ENCODE assay signal across 8 cellular contexts in the genomic region with DNA sequence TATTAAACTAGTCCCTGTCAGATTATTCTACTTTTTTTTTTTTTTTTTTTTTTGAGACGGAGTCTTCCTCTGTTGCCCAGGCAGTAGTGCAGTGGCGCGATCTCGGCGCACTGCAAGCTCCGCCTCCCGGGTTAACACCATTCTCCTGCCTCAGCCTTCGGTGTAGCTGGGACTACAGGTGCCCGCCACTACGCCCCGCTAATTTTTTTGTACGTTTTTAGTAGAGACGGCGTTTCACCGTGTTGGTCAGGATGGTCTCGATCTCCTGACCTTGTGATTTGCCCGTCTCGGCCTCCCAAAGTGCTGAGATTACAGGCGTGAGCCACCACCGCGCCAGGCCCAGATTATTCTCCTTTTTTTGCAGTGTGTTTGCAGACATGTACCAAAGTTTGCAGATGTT. TPM values are rescaled to one million over a fixed set of nuclear protein-coding genes. Genes with fewer than 3 reads are reported as not detected.
DNase-seq lines count a peak whose midpoint lies in the region; ATAC-seq, FAIRE-seq and TF ChIP-seq lines count a peak whose summit lies in the region.
"Not testable (repeated sequence)": the region's sequence is repeated elsewhere in the genome, so short reads cannot be mapped to it uniquely, and the experiment has no call there.

No MANE protein-coding gene starts in this region.

- FAIRE-seq in GM12878 (lab: Jason Lieb, UNC); K562 (lab: Jason Lieb, UNC): not testable (repeated sequence)

- peaks cover 91% of the 10 kb centered on the region for H4K20me1 ChIP-seq in Loucy (ENCODE audit: insufficient read depth, low read length, poor library complexity, severe bottlenecking)
- H4K20me1 ChIP-seq in GM12878 (ENCODE audit: control insufficient read depth, insufficient read depth): not testable (repeated sequence)
- peaks cover 10% of the 10 kb centered on the region; the same call in 1 of the 2 replicates for H4K20me1 ChIP-seq in K562 (replicated peaks; ENCODE audit: control insufficient read depth, insufficient read depth, low read length)
- H4K20me1 ChIP-seq in neural progenitor cell (ENCODE audit: low read depth): peaks cover 88% of the 10 kb centered on the region

- SMC1A ChIA-PET in GM12878 (lab: Charles Lee; ENCODE audit: uncharacterized antibody, unreplicated experiment): interaction anchor here (0.9 kb wide), 1 partner anchor 88 kb away, joined by 4 read pairs; no protein-coding TSS in a partner anchor

- not testable (repeated sequence) for H3K9me3 ChIP-seq in Loucy (ENCODE audit: insufficient read depth, low read depth, low read length); GM12878 (replicated peaks; ENCODE audit: control insufficient read depth, insufficient read depth, low read length); K562 (replicated peaks; ENCODE audit: control insufficient read depth, insufficient read depth, low read depth, low read length); naive thymus-derived CD4-positive, alpha-beta T cell (ENCODE audit: control insufficient read depth in 2 of 3, low read length in 3 of 3); neural progenitor cell (ENCODE audit: low read depth); trophoblast cell (ENCODE audit: insufficient read depth, low read depth, low read length)

- not testable (repeated sequence) for TF ChIP-seq POLR2A in GM12878 (IDR thresholded peaks at IDR 0.05; ENCODE audit: low read depth, low read length); K562 (conservative IDR thresholded peaks at IDR 0.05)

- H3K79me1 ChIP-seq in trophoblast cell (ENCODE audit: low read length): not testable (repeated sequence)

- POLR2A ChIA-PET in GM12878 (lab: Charles Lee): interaction anchor here (0.6 kb wide), 1 partner anchor 165 kb away, joined by 5 read pairs; no protein-coding TSS in a partner anchor
- POLR2A ChIA-PET in K562 (lab: Yijun Ruan, JAX); naive thymus-derived CD4-positive, alpha-beta T cell (lab: Charles Lee): not testable (repeated sequence)

- 97% methylated on average over 18 of the region's 21 CpGs for WGBS in GM12878 (ENCODE audit: insufficient coverage, insufficient replicate concordance, low lambda C conversion rate, missing lambda C conversion rate)
- WGBS in K562 (ENCODE audit: insufficient coverage, low coverage, missing lambda C conversion rate): 96% methylated on average over 20 of the region's 21 CpGs
- no CpG with 5 or more reads among the region's 21 CpGs for WGBS in trophoblast cell (ENCODE audit: extremely low coverage, insufficient coverage, insufficient read length)

- H3K4me1 Mint-ChIP-seq in activated naive CD8-positive, alpha-beta T cell (ENCODE audit: low read depth): peaks cover 66% of the 10 kb centered on the region
- H3K4me1 Mint-ChIP-seq in naive thymus-derived CD4-positive, alpha-beta T cell: peaks cover 52 to 80% (median 73%) of the 10 kb centered on the region in 7 donors
- peaks cover 56% of the 10 kb centered on the region for H3K4me1 Mint-ChIP-seq in neural progenitor cell
- peaks cover 53% of the 10 kb centered on the region for H3K4me1 Mint-ChIP-seq in type B pancreatic cell (ENCODE audit: unreplicated experiment)

- H3K4me3 ChIP-seq in Loucy (ENCODE audit: low read length, poor library complexity, severe bottlenecking); GM12878; K562; naive thymus-derived CD4-positive, alpha-beta T cell (ENCODE audit: low read length); neural progenitor cell; trophoblast cell (ENCODE audit: low read depth, low read length): not testable (repeated sequence)

- intact Hi-C loops in GM12878 (cut with micrococcal nuclease; ENCODE audit: unreplicated experiment) (loop anchor here (5.0 kb wide), 1 partner anchor 93 kb away; no protein-coding TSS in a partner anchor), K562 (cut with micrococcal nuclease) (loop anchor here (10.0 kb wide), 1 partner anchor 96 kb away; no protein-coding TSS in a partner anchor)
- intact Hi-C loops in naive thymus-derived CD4-positive, alpha-beta T cell (cut with micrococcal nuclease): loop anchor here (5.0 to 10.0 kb wide), 4 partner anchors 38 to 1554 kb away; a partner anchor contains a TSS

- H3K27ac Mint-ChIP-seq in activated naive CD8-positive, alpha-beta T cell; neural progenitor cell; type B pancreatic cell: not testable (repeated sequence)
- peak overlapping the region in 1 of 9 donors; percentile 74 for H3K27ac Mint-ChIP-seq in naive thymus-derived CD4-positive, alpha-beta T cell

- not testable (repeated sequence) for H2AFZ ChIP-seq in Loucy (ENCODE audit: low read length); GM12878 (ENCODE audit: control insufficient read depth, low read depth, low read length); K562 (ENCODE audit: low read depth, low read length); neural progenitor cell (replicated peaks); trophoblast cell (ENCODE audit: insufficient read depth, low read length, poor library complexity)

- not testable (repeated sequence) for H3K27me3 ChIP-seq in Loucy (ENCODE audit: insufficient read depth, low read length, poor library complexity, severe bottlenecking); GM12878 (replicated peaks in 1 of 2; ENCODE audit: control insufficient read depth in 2 of 2, insufficient read depth in 2 of 2, low read length in 1 of 2); K562 (ENCODE audit: control insufficient read depth in 2 of 2, insufficient read depth in 2 of 2, low read length in 2 of 2); naive thymus-derived CD4-positive, alpha-beta T cell (ENCODE audit: control insufficient read depth in 2 of 2, insufficient read depth in 2 of 2, low read length in 2 of 2); neural progenitor cell; trophoblast cell (ENCODE audit: insufficient read depth, low read length)

- H4K8ac ChIP-seq in trophoblast cell (ENCODE audit: low read depth, low read length): not testable (repeated sequence)

- H3K9me3 Mint-ChIP-seq in activated naive CD8-positive, alpha-beta T cell (ENCODE audit: low read depth); naive thymus-derived CD4-positive, alpha-beta T cell; neural progenitor cell; type B pancreatic cell: not testable (repeated sequence)

- CTCF ChIA-PET in GM12878 (lab: Yijun Ruan, JAX): interaction anchor here (0.6 kb wide), 1 partner anchor 97 kb away, joined by 3 read pairs; no protein-coding TSS in a partner anchor
- CTCF ChIA-PET in K562 (lab: Yijun Ruan, JAX; ENCODE audit: low intra/inter-chr PET ratio); naive thymus-derived CD4-positive, alpha-beta T cell (lab: Charles Lee): not testable (repeated sequence)

- H3K4me2 ChIP-seq in Loucy (ENCODE audit: low read depth, low read length, poor library complexity, severe bottlenecking): peak overlapping the region; percentile 84
- not testable (repeated sequence) for H3K4me2 ChIP-seq in GM12878 (ENCODE audit: control insufficient read depth, insufficient read depth); K562 (ENCODE audit: insufficient read depth, low read length); neural progenitor cell; trophoblast cell (ENCODE audit: low read length)

- not testable (repeated sequence) for H3K36me3 ChIP-seq in Loucy (ENCODE audit: insufficient read depth, low read length); K562 (ENCODE audit: control insufficient read depth, insufficient read depth, low read length); neural progenitor cell; trophoblast cell (ENCODE audit: control insufficient read depth in 1 of 2, insufficient read depth in 2 of 2, low read length in 2 of 2)
- peaks cover 0 to 12% of the 10 kb centered on the region in 2 experiments; a peak in 1 of 4 replicates for H3K36me3 ChIP-seq in GM12878 (ENCODE audit: control insufficient read depth in 2 of 2, insufficient read depth in 2 of 2, low read length in 1 of 2)
- H3K36me3 ChIP-seq in naive thymus-derived CD4-positive, alpha-beta T cell (ENCODE audit: control insufficient read depth in 2 of 3, insufficient read depth in 3 of 3, low read length in 3 of 3): peaks cover 0 to 11% (median 0%) of the 10 kb centered on the region in 3 experiments

- H4K12ac ChIP-seq in trophoblast cell (ENCODE audit: low read depth, low read length): not testable (repeated sequence)

- not testable (repeated sequence) for H3K36me3 Mint-ChIP-seq in activated naive CD8-positive, alpha-beta T cell
- peaks cover 0 to 14% (median 9%) of the 10 kb centered on the region in 5 donors for H3K36me3 Mint-ChIP-seq in naive thymus-derived CD4-positive, alpha-beta T cell
- H3K36me3 Mint-ChIP-seq in neural progenitor cell: peaks cover 13% of the 10 kb centered on the region
- peaks cover 11% of the 10 kb centered on the region for H3K36me3 Mint-ChIP-seq in type B pancreatic cell

- not testable (repeated sequence) for H3K9me1 ChIP-seq in K562 (ENCODE audit: control insufficient read depth, insufficient read depth, low read length)

- not testable (repeated sequence) for TF ChIP-seq CTCF in Loucy (conservative IDR thresholded peaks at IDR 0.05; ENCODE audit: low read length); GM12878 (IDR thresholded peaks at IDR 0.05 in 2 of 3, conservative IDR thresholded peaks at IDR 0.05 in 1 of 3; ENCODE audit: control insufficient read depth in 2 of 3, extremely low read depth in 1 of 3, insufficient read depth in 1 of 3, low read depth in 3 of 3, low read length in 3 of 3); K562 (IDR thresholded peaks at IDR 0.05 in 2 of 3, conservative IDR thresholded peaks at IDR 0.05 in 1 of 3; ENCODE audit: insufficient read depth in 2 of 3, low read depth in 1 of 3, low read length in 3 of 3); neural progenitor cell (IDR thresholded peaks at IDR 0.05); type B pancreatic cell (conservative IDR thresholded peaks at IDR 0.05)

- H2BK12ac ChIP-seq in trophoblast cell (ENCODE audit: low read length): not testable (repeated sequence)

- not testable (repeated sequence) for TF ChIP-seq RAD21 in GM12878 (IDR thresholded peaks at IDR 0.05; ENCODE audit: insufficient read depth, low read depth, low read length); K562 (CRISPR knock-in tag; conservative IDR thresholded peaks at IDR 0.05 in 1 of 2, IDR thresholded peaks at IDR 0.05 in 1 of 2)

- not testable (repeated sequence) for H3K18ac ChIP-seq in trophoblast cell (ENCODE audit: low read length)

- H2BK120ac ChIP-seq in trophoblast cell (ENCODE audit: insufficient read depth, low read length, poor library complexity): not testable (repeated sequence)

- not testable (repeated sequence) for TF ChIP-seq EP300 in GM12878 (IDR thresholded peaks at IDR 0.05; ENCODE audit: borderline replicate concordance in 1 of 2, control insufficient read depth in 1 of 2, low read depth in 2 of 2, low read length in 2 of 2); K562 (IDR thresholded peaks at IDR 0.05; ENCODE audit: low read length)

- not testable (repeated sequence) for BruUV-seq in GM12878 (replicated peaks; lab: Mats Ljungman, UMichigan); K562 (replicated peaks; lab: Mats Ljungman, UMichigan)

- not testable (repeated sequence) for H3K27me3 Mint-ChIP-seq in activated naive CD8-positive, alpha-beta T cell; naive thymus-derived CD4-positive, alpha-beta T cell; neural progenitor cell (ENCODE audit: insufficient read depth, low read depth); type B pancreatic cell

- not testable (repeated sequence) for H3K14ac ChIP-seq in trophoblast cell (ENCODE audit: low read length)

- RAD21 ChIA-PET in GM12878 (lab: Charles Lee; ENCODE audit: unreplicated experiment): interaction anchor here (0.6 kb wide), 1 partner anchor 97 kb away, joined by 3 read pairs; no protein-coding TSS in a partner anchor

- not testable (repeated sequence) for H3K9ac ChIP-seq in Loucy (ENCODE audit: low read depth, low read length, poor library complexity, severe bottlenecking); GM12878 (ENCODE audit: control insufficient read depth, insufficient read depth, low read length); K562 (ENCODE audit: insufficient read depth in 1 of 2, low read depth in 2 of 2, low read length in 2 of 2); neural progenitor cell; trophoblast cell (ENCODE audit: low read length)

- peak overlapping the region; percentile 15 for H3K4me3 Mint-ChIP-seq in activated naive CD8-positive, alpha-beta T cell
- peak overlapping the region in 6 of 10 donors; percentile 13 to 97 (median 30) for H3K4me3 Mint-ChIP-seq in naive thymus-derived CD4-positive, alpha-beta T cell
- peak overlapping the region; percentile 52 for H3K4me3 Mint-ChIP-seq in neural progenitor cell
- peak overlapping the region; percentile 100 for H3K4me3 Mint-ChIP-seq in type B pancreatic cell

- not testable (repeated sequence) for ATAC-seq in GM12878; K562; naive thymus-derived CD4-positive, alpha-beta T cell

- in situ Hi-C loops in GM12878 (cut with MboI): loop anchor here (5.0 kb wide), 1 partner anchor 197 kb away; no protein-coding TSS in a partner anchor
- in situ Hi-C loops in K562 (cut with MboI): not testable (repeated sequence)

- not testable (repeated sequence) for H2AK5ac ChIP-seq in trophoblast cell (ENCODE audit: low read length)

- not testable (repeated sequence) for H3K27ac ChIP-seq in GM12878 (ENCODE audit: control insufficient read depth, insufficient read depth); K562 (ENCODE audit: extremely low read depth, low read depth, low read length); naive thymus-derived CD4-positive, alpha-beta T cell (ENCODE audit: low read depth, low read length); neural progenitor cell; trophoblast cell (ENCODE audit: low read depth, low read length)

- H3K23ac ChIP-seq in trophoblast cell (ENCODE audit: low read length): not testable (repeated sequence)

- not testable (repeated sequence) for H4K91ac ChIP-seq in trophoblast cell (ENCODE audit: low read depth, low read length)

- H3K79me2 ChIP-seq in Loucy (ENCODE audit: insufficient read depth, low read length) (peaks cover 96% of the 10 kb centered on the region), GM12878 (ENCODE audit: control insufficient read depth, insufficient read depth, low read length) (peaks cover 98% of the 10 kb centered on the region), K562 (ENCODE audit: control insufficient read depth, insufficient read depth, low read length) (peaks cover 98% of the 10 kb centered on the region), neural progenitor cell (ENCODE audit: low read depth) (peaks cover 97% of the 10 kb centered on the region), trophoblast cell (ENCODE audit: control insufficient read depth, insufficient read depth, low read length, poor library complexity) (peaks cover 19% of the 10 kb centered on the region)

- peaks cover 55% of the 10 kb centered on the region for H3K4me1 ChIP-seq in Loucy (ENCODE audit: insufficient read depth, low read length, poor library complexity, severe bottlenecking)
- H3K4me1 ChIP-seq in GM12878 (ENCODE audit: control insufficient read depth, insufficient read depth, low read length); trophoblast cell (ENCODE audit: control insufficient read depth in 1 of 2, insufficient read depth in 2 of 2, low read length in 2 of 2): not testable (repeated sequence)
- peaks cover 3 to 10% of the 10 kb centered on the region in 2 experiments; a peak in 2 of 5 replicates for H3K4me1 ChIP-seq in K562 (replicated peaks in 1 of 2; ENCODE audit: control insufficient read depth in 2 of 2, insufficient read depth in 2 of 2, low read length in 2 of 2)
- peaks cover 32 to 50% of the 10 kb centered on the region in 2 donors for H3K4me1 ChIP-seq in naive thymus-derived CD4-positive, alpha-beta T cell (ENCODE audit: control insufficient read depth in 2 of 2, insufficient read depth in 2 of 2, low read length in 2 of 2)
- peaks cover 56% of the 10 kb centered on the region for H3K4me1 ChIP-seq in neural progenitor cell

- DNase-seq in GM12878 (ENCODE audit: low read depth, low spot score); K562 (ENCODE audit: extremely low read depth in 1 of 4, low spot score in 3 of 4); naive thymus-derived CD4-positive, alpha-beta T cell; neural progenitor cell (ENCODE audit: low spot score); trophoblast cell; type B pancreatic cell (ENCODE audit: extremely low spot score, unreplicated experiment): not testable (repeated sequence)

- H3F3A ChIP-seq in Loucy (ENCODE audit: low read depth): not testable (repeated sequence)
- peaks cover 16% of the 10 kb centered on the region for H3F3A ChIP-seq in neural progenitor cell (ENCODE audit: low read depth)

- H3K4ac ChIP-seq in trophoblast cell (ENCODE audit: low read depth, low read length): peak overlapping the region; percentile 94

- H3K9me2 ChIP-seq in Loucy (replicated peaks; ENCODE audit: low read depth, low read length): not testable (repeated sequence)

- not testable (repeated sequence) for H2BK5ac ChIP-seq in trophoblast cell (ENCODE audit: low read depth, low read length, poor library complexity)

RNA-seq across cellular contexts. Expression of a gene that starts 4.9 kb away (rescaled TPM):
- total RNA-seq in GM12878 (2013; cell fraction: nucleolus; rRNA removed): 530 and 583 TPM in 2 replicates
- total RNA-seq in GM12878 (2014; rRNA removed): 39.0 and 39.1 TPM in 2 replicates
- 32.3 and 37.9 TPM in 2 replicates for total RNA-seq in GM12878 (2014; rRNA removed; fragmentation: Illumina TruSeq; extraction: Trizol)
- 34.8 and 35.0 TPM in 2 replicates for total RNA-seq in GM12878 (2021)
- 50.6 TPM for polyA plus RNA-seq in GM12878 (2011; ENCODE audit: low read depth)
- polyA plus RNA-seq in GM12878 (2011; rRNA removed): 94.6 and 96.3 TPM in 2 replicates
- polyA plus RNA-seq in GM12878 (2011; cell fraction: cytosol; rRNA removed): 76.3 and 82.8 TPM in 2 replicates
- 118 and 121 TPM in 2 replicates for polyA plus RNA-seq in GM12878 (2011; cell fraction: nucleus; rRNA removed)
- 29.4 and 31.0 TPM in 2 replicates for polyA plus RNA-seq in GM12878 (2012)
- polyA plus RNA-seq in GM12878 (2014; fragmentation: Illumina TruSeq; extraction: Trizol): 62.4 and 74.5 TPM in 2 replicates
- polyA plus RNA-seq in GM12878 (2014; fragmentation: Nextera tagmentation; extraction: Ambion mirVana): 10 to 100 TPM; 20.2 to 22.2 TPM
- 24.8 and 27.1 TPM in 2 replicates for polyA plus RNA-seq in GM12878 (2014; rRNA removed)
- 10 to 100 TPM; 60.6 to 61.4 TPM for polyA plus RNA-seq in GM12878 (2016; fragmentation: Nextera tagmentation; extraction: Ambion mirVana)
- polyA minus RNA-seq in GM12878 (2011; rRNA and poly(A)+ RNA removed): 141 and 178 TPM in 2 replicates
- 34.2 and 39.8 TPM in 2 replicates for polyA minus RNA-seq in GM12878 (2011; cell fraction: cytosol; rRNA and poly(A)+ RNA removed)
- polyA minus RNA-seq in GM12878 (2011; cell fraction: nucleus; rRNA and poly(A)+ RNA removed): 146 and 188 TPM in 2 replicates
- total RNA-seq in K562 (2011; cell fraction: chromatin; rRNA removed; ENCODE audit: low replicate concordance): 87.2 and 162 TPM in 2 replicates
- 37.2 and 53.8 TPM in 2 replicates for total RNA-seq in K562 (2011; cell fraction: nucleolus; rRNA removed)
- 68.6 and 73.0 TPM in 2 replicates for total RNA-seq in K562 (2011; cell fraction: nucleoplasm; rRNA removed)
- 19.6 and 25.4 TPM in 2 replicates for total RNA-seq in K562 (2014; rRNA removed)
- total RNA-seq in K562 (2014; rRNA removed; fragmentation: Illumina TruSeq; extraction: Trizol): 28.5 and 37.5 TPM in 2 replicates
- total RNA-seq in K562 (2015; rRNA removed; fragmentation: Illumina TruSeq; extraction: Trizol): 30.4 and 31.0 TPM in 2 replicates
- 25.4 and 25.7 TPM in 2 replicates for total RNA-seq in K562 (2021)
- polyA plus RNA-seq in K562 (2011; rRNA removed): 47.6 and 54.0 TPM in 2 replicates
- polyA plus RNA-seq in K562 (2011; cell fraction: cytosol; rRNA removed): 49.6 and 51.8 TPM in 2 replicates
- polyA plus RNA-seq in K562 (2011; cell fraction: nucleus; rRNA removed): 46.2 and 52.5 TPM in 2 replicates
- polyA plus RNA-seq in K562 (2012): 28.4 and 34.6 TPM in 2 replicates
- 49.3 and 59.1 TPM in 2 replicates for polyA plus RNA-seq in K562 (2014; fragmentation: Illumina TruSeq; extraction: Trizol)
- 10 to 100 TPM; 19.4 to 41.4 TPM for polyA plus RNA-seq in K562 (2014; fragmentation: Nextera tagmentation; extraction: Ambion mirVana)
- 18.0 and 22.9 TPM in 2 replicates for polyA plus RNA-seq in K562 (2014; rRNA removed)
- polyA minus RNA-seq in K562 (2011; rRNA and poly(A)+ RNA removed): 87.9 and 90.2 TPM in 2 replicates
- polyA minus RNA-seq in K562 (2011; cell fraction: cytosol; rRNA and poly(A)+ RNA removed): 24.9 and 37.7 TPM in 2 replicates
- polyA minus RNA-seq in K562 (2011; cell fraction: nucleus; rRNA and poly(A)+ RNA removed): 51.4 and 99.6 TPM in 2 replicates
- total RNA-seq in naive thymus-derived CD4-positive, alpha-beta T cell: 100 to 1,000 TPM in 1 of 5 experiments, 10 to 100 TPM in 4; 41.3 to 103 (median 90.9) TPM
- 100 to 1,000 TPM; 154 to 155 TPM for polyA plus RNA-seq in naive thymus-derived CD4-positive, alpha-beta T cell
- 34.6 and 48.2 TPM in 2 replicates for total RNA-seq in neural progenitor cell (ENCODE audit: low replicate concordance)
- polyA plus RNA-seq in trophoblast cell (2013): 50.5 and 52.4 TPM in 2 replicates
- total RNA-seq in type B pancreatic cell (ENCODE audit: low replicate concordance): 56.2 and 67.2 TPM in 2 replicates

Comparison
In these comparisons a context has a peak if more than half of its experiments do, and no peak if none do; other contexts are left out.
1. H3K4me3 Mint-ChIP-seq: peak in every context shown above with its lines; median percentile 100 in type B pancreatic cell; 52 in neural progenitor cell; 30 in naive thymus-derived CD4-positive, alpha-beta T cell; 15 in activated naive CD8-positive, alpha-beta T cell.